In genomic region chr14:69242311-69243224, GRCh38 we compare ENCODE assay signal across 8 cellular contexts. TPM values are rescaled to one million over a fixed set of nuclear protein-coding genes. Genes with fewer than 3 reads are reported as not detected.
DNase-seq lines count a peak whose midpoint lies in the region; ATAC-seq and TF ChIP-seq lines count a peak whose summit lies in the region.

No MANE protein-coding gene starts in this region.

- H3K27ac ChIP-seq in CD8-positive, alpha-beta T cell (ENCODE audit: low read depth, low read length): no peak overlapping the region
- H3K27ac ChIP-seq in HEK293 (ENCODE audit: extremely low read depth, low read depth, low read length): no peak overlapping the region
- H3K27ac ChIP-seq in aorta (ENCODE audit: low read depth in 1 of 2, low read length in 2 of 2): no peak overlapping the region

- intact Hi-C loops in CD8-positive, alpha-beta T cell (cut with DNase I, micrococcal nuclease): loop anchor here (1.0 to 10.0 kb wide), 5 partner anchors 90 to 482 kb away; partner anchors contain the start of genes CCDC177 (in 1 of the 2) and DCAF5 (in 1 of the 2)
- intact Hi-C loops in aorta (cut with DNase I): loop anchor here (1.0 to 5.0 kb wide), 4 partner anchors 45 to 218 kb away; no protein-coding TSS in a partner anchor

- no peaks in the 10 kb centered on the region for H3K4me1 ChIP-seq in CD8-positive, alpha-beta T cell (ENCODE audit: insufficient read depth, low read length)
- H3K4me1 ChIP-seq in HEK293 (ENCODE audit: control insufficient read depth, insufficient read depth, low read length): no peaks in the 10 kb centered on the region
- peaks cover 0 to 3% of the 10 kb centered on the region in 2 donors for H3K4me1 ChIP-seq in aorta (ENCODE audit: control insufficient read depth in 1 of 2, insufficient read depth in 2 of 2, low read length in 2 of 2)

- no peaks in the 10 kb centered on the region for H3K9me3 ChIP-seq in CD8-positive, alpha-beta T cell (ENCODE audit: low read length)
- no peaks in the 10 kb centered on the region for H3K9me3 ChIP-seq in HEK293 (ENCODE audit: control insufficient read depth, insufficient read depth, low read depth, low read length)
- H3K9me3 ChIP-seq in aorta (ENCODE audit: control insufficient read depth, low read length): no peaks in the 10 kb centered on the region

- H3K9me3 Mint-ChIP-seq in CD8-positive, alpha-beta T cell: no peaks in the 10 kb centered on the region
- no peaks in the 10 kb centered on the region for H3K9me3 Mint-ChIP-seq in activated T-cell treated with anti-CD3 and anti-CD28 coated beads, Interleukin-2, amount 50 U/mL, for 72 hours

- H3K27ac Mint-ChIP-seq in CD8-positive, alpha-beta T cell: no peak overlapping the region
- H3K27ac Mint-ChIP-seq in activated T-cell treated with anti-CD3 and anti-CD28 coated beads, Interleukin-2, amount 50 U/mL, for 72 hours: no peak overlapping the region

- TF ChIP-seq CTCF in CD8-positive, alpha-beta T cell (IDR thresholded peaks at IDR 0.05): peak; percentile 86
- TF ChIP-seq CTCF in HEK293 (tag by site-specific recombination; IDR thresholded peaks at IDR 0.05) (no peak), foreskin fibroblast (IDR thresholded peaks at IDR 0.05; ENCODE audit: low read depth, low read length) (peak; percentile 61)

- H3K4me3 ChIP-seq in CD8-positive, alpha-beta T cell (ENCODE audit: low read depth, low read length): no peak overlapping the region
- no peak overlapping the region for H3K4me3 ChIP-seq in HEK293 (ENCODE audit: low read depth, low read length)
- no peak overlapping the region for H3K4me3 ChIP-seq in foreskin fibroblast (ENCODE audit: low read depth in 1 of 2, low read length in 2 of 2)
- H3K4me3 ChIP-seq in aorta (ENCODE audit: low read length in 2 of 2): no peak overlapping the region

- CTCF ChIA-PET in CD8-positive, alpha-beta T cell (lab: Charles Lee): interaction anchor here (0.6 to 5.2 kb wide), 36 partner anchors 9 to 1454 kb away, joined by 3 to 56 read pairs (median 4); partner anchors contain the start of gene CCDC177
- CTCF ChIA-PET in HEK293 (lab: Yijun Ruan, JAX): interaction anchor here (0.6 to 2.9 kb wide), 43 partner anchors 9 to 379 kb away, joined by 3 to 45 read pairs (median 4); partner anchors contain the start of genes CCDC177 and ERH

- H3K36me3 Mint-ChIP-seq in CD8-positive, alpha-beta T cell: peaks cover 42% of the 10 kb centered on the region
- no peaks in the 10 kb centered on the region for H3K36me3 Mint-ChIP-seq in activated T-cell treated with anti-CD3 and anti-CD28 coated beads, Interleukin-2, amount 50 U/mL, for 72 hours (ENCODE audit: insufficient read depth in 2 of 2)

- peak; percentile 69 for ATAC-seq in CD8-positive, alpha-beta T cell
- peak; percentile 36 to 51 for ATAC-seq in activated T-cell treated with anti-CD3 and anti-CD28 coated beads, Interleukin-2, amount 50 U/mL, for 72 hours (replicated peaks in 1 of 2)
- peak; percentile 87 for ATAC-seq in aorta (ENCODE audit: low FRiP score)

- POLR2A ChIA-PET in CD8-positive, alpha-beta T cell (lab: Charles Lee): no interaction called here
- POLR2A ChIA-PET in HEK293 (lab: Yijun Ruan, JAX): no interaction called here

- no peaks in the 10 kb centered on the region for H3K27me3 Mint-ChIP-seq in CD8-positive, alpha-beta T cell (ENCODE audit: low read depth)
- H3K27me3 Mint-ChIP-seq in activated T-cell treated with anti-CD3 and anti-CD28 coated beads, Interleukin-2, amount 50 U/mL, for 72 hours (ENCODE audit: low read depth): no peaks in the 10 kb centered on the region

- DNase-seq in CD8-positive, alpha-beta T cell: peak; percentile 15 to 62 (median 45)
- DNase-seq in NCI-H82 treated with DMSO at 0.1 percent for 48 hours (lab: John Stamatoyannopoulos, UW; ENCODE audit: unreplicated experiment) (peak; percentile 5), foreskin fibroblast (peak; percentile 58 to 84), non-pigmented ciliary epithelial cell (ENCODE audit: low read depth) (peak; percentile 40), aorta (peak in 1 of 2 donors; percentile 55), GOT3 (lab: John Stamatoyannopoulos, UW) (no peak)
- peak; percentile 47 to 53 for DNase-seq in activated T-cell treated with anti-CD3 and anti-CD28 coated beads, Interleukin-2, amount 50 U/mL, for 72 hours

- H3K36me3 ChIP-seq in CD8-positive, alpha-beta T cell (ENCODE audit: insufficient read depth, low read length): peaks cover 3% of the 10 kb centered on the region
- peaks cover 12 to 36% of the 10 kb centered on the region in 2 experiments for H3K36me3 ChIP-seq in HEK293 (ENCODE audit: control insufficient read depth in 2 of 2, insufficient read depth in 1 of 2, low read length in 2 of 2)
- peaks cover 2 to 16% of the 10 kb centered on the region in 2 donors for H3K36me3 ChIP-seq in aorta (ENCODE audit: control insufficient read depth in 1 of 2, insufficient read depth in 2 of 2, low read length in 1 of 2)

- WGBS in aorta, 2 donors: 30 to 31% methylated on average over 10 of the region's 10 CpGs

- H3K4me1 Mint-ChIP-seq in CD8-positive, alpha-beta T cell (ENCODE audit: low read depth): peaks cover 3% of the 10 kb centered on the region
- H3K4me1 Mint-ChIP-seq in activated T-cell treated with anti-CD3 and anti-CD28 coated beads, Interleukin-2, amount 50 U/mL, for 72 hours (ENCODE audit: low read depth): no peaks in the 10 kb centered on the region

- no peak overlapping the region for H3K4me3 Mint-ChIP-seq in CD8-positive, alpha-beta T cell
- no peak overlapping the region for H3K4me3 Mint-ChIP-seq in activated T-cell treated with anti-CD3 and anti-CD28 coated beads, Interleukin-2, amount 50 U/mL, for 72 hours

- H3K27me3 ChIP-seq in CD8-positive, alpha-beta T cell (ENCODE audit: insufficient read depth, low read length): no peaks in the 10 kb centered on the region
- H3K27me3 ChIP-seq in aorta (ENCODE audit: control insufficient read depth in 1 of 2, insufficient read depth in 2 of 2, low read length in 1 of 2): no peaks in the 10 kb centered on the region

TF ChIP-seq in HEK293, 187 proteins besides CTCF, POLR2A, EP300 and RAD21 (continues in another document):
- TF ChIP-seq AEBP2 (tag by site-specific recombination; IDR thresholded peaks at IDR 0.05; ENCODE audit: borderline replicate concordance): no peak
- no peak for TF ChIP-seq ZNF768 (tag by site-specific recombination; IDR thresholded peaks at IDR 0.05)
- TF ChIP-seq ZBTB8A (tag by site-specific recombination; IDR thresholded peaks at IDR 0.05): no peak
- TF ChIP-seq ZNF121 (tag by site-specific recombination; IDR thresholded peaks at IDR 0.05): no peak
- no peak for TF ChIP-seq ZNF701 (tag by site-specific recombination; IDR thresholded peaks at IDR 0.05)
- no peak for TF ChIP-seq ZNF629 (tag by site-specific recombination; IDR thresholded peaks at IDR 0.05)
- no peak for TF ChIP-seq ZNF23 (tag by site-specific recombination; IDR thresholded peaks at IDR 0.05; ENCODE audit: borderline replicate concordance)
- TF ChIP-seq ZNF664 (tag by site-specific recombination; IDR thresholded peaks at IDR 0.05): no peak
- TF ChIP-seq ZNF626 (tag by site-specific recombination; IDR thresholded peaks at IDR 0.05): no peak
- peak; percentile 88 for TF ChIP-seq SCRT2 (tag by site-specific recombination; IDR thresholded peaks at IDR 0.05)
- TF ChIP-seq ZNF654 (tag by site-specific recombination; IDR thresholded peaks at IDR 0.05; ENCODE audit: low read depth): peak; percentile 64

RNA-seq across cellular contexts. Expression of gene GALNT16, which starts 17.4 kb away (rescaled TPM):
- total RNA-seq in CD8-positive, alpha-beta T cell: under 1 TPM in 1 of 2 experiments, not detected in 1; 0.08 TPM
- under 1 TPM; 0.05 to 0.21 TPM for total RNA-seq in activated T-cell treated with anti-CD3 and anti-CD28 coated beads, Interleukin-2, amount 50 U/mL, for 72 hours
- total RNA-seq in aorta: 10 to 100 TPM in 1 of 2 donors, 1 to 10 TPM in 1; 7.0 to 16.1 TPM
- polyA plus RNA-seq in aorta: 10 to 100 TPM in 1 of 2 donors, 1 to 10 TPM in 1; 6.5 to 10.7 TPM

RNA-seq across cellular contexts. Expression of gene EXD2, which starts 51.3 kb away (rescaled TPM):
- total RNA-seq in CD8-positive, alpha-beta T cell: 1 to 10 TPM; 5.9 to 7.9 TPM
- total RNA-seq in activated T-cell treated with anti-CD3 and anti-CD28 coated beads, Interleukin-2, amount 50 U/mL, for 72 hours: 10 to 100 TPM; 11.3 to 16.3 TPM
- total RNA-seq in aorta: 10 to 100 TPM; 13.1 to 19.4 TPM
- polyA plus RNA-seq in aorta: 10 to 100 TPM in 1 of 2 donors, 1 to 10 TPM in 1; 4.5 to 10.8 TPM

Comparison
In these comparisons a context has a peak if more than half of its experiments do, and no peak if none do; other contexts are left out.
1. RNA of gene GALNT16, which starts 17.4 kb away (total RNA-seq): 7.0 to 16.1 TPM in aorta; 0.05 to 0.21 TPM in activated T-cell treated with anti-CD3 and anti-CD28 coated beads, Interleukin-2, amount 50 U/mL, for 72 hours and 0.08 TPM in CD8-positive, alpha-beta T cell; every median in the first group is over 4 times any median in the second.
2. Peak in every context shown above with its lines, with median percentiles within 50 percentile points of each other: ATAC-seq.